In the genomic region with DNA sequence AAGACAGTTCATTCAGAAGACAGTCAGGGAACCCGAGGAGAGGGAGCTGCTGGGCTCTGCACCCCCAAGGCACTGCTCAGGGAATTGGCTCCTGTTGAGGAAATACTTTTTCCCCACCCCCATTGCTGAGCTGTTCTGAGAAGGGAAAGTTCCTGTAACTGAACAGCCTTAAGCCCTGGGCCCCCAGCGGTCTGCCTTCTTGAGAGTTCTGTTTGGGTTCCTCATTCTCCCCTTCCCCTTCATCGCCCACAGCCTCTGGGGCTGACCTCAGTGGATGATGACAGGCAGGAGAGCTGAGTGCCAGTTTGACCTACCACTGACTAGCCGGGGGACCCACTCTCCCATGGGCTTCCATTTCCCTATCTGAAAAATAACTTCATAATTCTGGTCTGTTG, we compare ENCODE assay signal across 12 cellular contexts. TPM values are rescaled to one million over a fixed set of nuclear protein-coding genes. Genes with fewer than 3 reads are reported as not detected.
A peak's percentile ranks its signal among the peaks of the same experiment; 100 is the strongest.
DNase-seq lines count a peak whose midpoint lies in the region; ATAC-seq, FAIRE-seq and TF ChIP-seq lines count a peak whose summit lies in the region.
"Had no signal": no experiment of that assay in that cellular context is flagged by ENCODE, and none has a peak within 500 bp of the region (broad histone marks: within the 10 kb centered on the region; RNA-seq: fewer than 3 reads in every experiment).

No MANE protein-coding gene starts in this region.

- H3K9me2 ChIP-seq in Karpas-422 (replicated peaks; ENCODE audit: insufficient read depth, low read length): no peaks in the 10 kb centered on the region

- H3K14ac ChIP-seq in trophoblast cell (ENCODE audit: low read length): no peak overlapping the region

- H3K23ac ChIP-seq in trophoblast cell (ENCODE audit: low read length): no peak overlapping the region

- H4K12ac ChIP-seq in trophoblast cell (ENCODE audit: low read depth, low read length): no peak overlapping the region

- H3K79me1 ChIP-seq in trophoblast cell (ENCODE audit: low read length): no peaks in the 10 kb centered on the region

- no peaks in the 10 kb centered on the region for H3K27me3 ChIP-seq in GM06990 (replicated peaks; ENCODE audit: control insufficient read depth, insufficient read depth, low read length)
- H3K27me3 ChIP-seq in Karpas-422 (ENCODE audit: low read length): no peaks in the 10 kb centered on the region
- H3K27me3 ChIP-seq in trophoblast cell (ENCODE audit: insufficient read depth, low read length): no peaks in the 10 kb centered on the region
- H3K27me3 ChIP-seq in small intestine (ENCODE audit: control insufficient read depth in 2 of 2, insufficient read depth in 2 of 2, low read length in 2 of 2): peaks cover 0 to 7% of the 10 kb centered on the region in 2 donors

- H2AK5ac ChIP-seq in trophoblast cell (ENCODE audit: low read length): no peak overlapping the region

- H3K4me2 ChIP-seq in Karpas-422 (ENCODE audit: low read depth, low read length, poor library complexity, severe bottlenecking) (peak overlapping the region; percentile 24), trophoblast cell (ENCODE audit: low read length) (no peak overlapping the region)

- H3K9ac ChIP-seq in Karpas-422 (ENCODE audit: low read length) (peak overlapping the region; percentile 43), trophoblast cell (ENCODE audit: low read length) (no peak overlapping the region)

- no peak overlapping the region for H4K91ac ChIP-seq in trophoblast cell (ENCODE audit: low read depth, low read length)

- H3K4me3 ChIP-seq in GM06990 (replicated peaks; ENCODE audit: low read depth, low read length): no peak overlapping the region
- H3K4me3 ChIP-seq in Karpas-422 (ENCODE audit: low read length): peak overlapping the region; percentile 0; the same call in 1 of the 2 replicates
- no peak overlapping the region for H3K4me3 ChIP-seq in trophoblast cell (ENCODE audit: low read depth, low read length)
- H3K4me3 ChIP-seq in small intestine (ENCODE audit: low read depth in 1 of 2, low read length in 2 of 2): no peak overlapping the region
- H3K4me3 ChIP-seq: SJCRH30 had no signal

- H2BK120ac ChIP-seq in trophoblast cell (ENCODE audit: insufficient read depth, low read length, poor library complexity): no peak overlapping the region

- H3K4ac ChIP-seq in trophoblast cell (ENCODE audit: low read depth, low read length): no peak overlapping the region

- H4K20me1 ChIP-seq in Karpas-422 (ENCODE audit: insufficient read depth, low read depth, low read length): no peaks in the 10 kb centered on the region

- ATAC-seq in esophagus mucosa (peak; percentile 37), HG03521 (IDR thresholded peaks at IDR 0.05; ENCODE audit: unreplicated experiment) (no peak), HG02840 (IDR thresholded peaks at IDR 0.05; ENCODE audit: low FRiP score, unreplicated experiment) (no peak), GM21576 (IDR thresholded peaks at IDR 0.05; ENCODE audit: unreplicated experiment) (no peak)

- H2BK5ac ChIP-seq in trophoblast cell (ENCODE audit: low read depth, low read length, poor library complexity): no peak overlapping the region

- H2BK12ac ChIP-seq in trophoblast cell (ENCODE audit: low read length): no peak overlapping the region

- H3K79me2 ChIP-seq in Karpas-422 (ENCODE audit: low read length) (no peaks in the 10 kb centered on the region), trophoblast cell (ENCODE audit: control insufficient read depth, insufficient read depth, low read length, poor library complexity) (no peaks in the 10 kb centered on the region)

- no CpG with 5 or more reads among the region's 4 CpGs for WGBS in trophoblast cell (ENCODE audit: extremely low coverage, insufficient coverage, insufficient read length)
- WGBS in small intestine, 3 donors: 49 to 53% (median 52%) methylated on average over 4 of the region's 4 CpGs

- H2AFZ ChIP-seq in Karpas-422 (ENCODE audit: low read length): no peak overlapping the region; the same call in 1 of the 2 replicates
- H2AFZ ChIP-seq in trophoblast cell (ENCODE audit: insufficient read depth, low read length, poor library complexity): no peak overlapping the region

- H3K9me3 ChIP-seq in Karpas-422 (ENCODE audit: low read length): no peaks in the 10 kb centered on the region
- H3K9me3 ChIP-seq in trophoblast cell (ENCODE audit: insufficient read depth, low read depth, low read length): peaks cover 1% of the 10 kb centered on the region
- H3K9me3 ChIP-seq in small intestine (ENCODE audit: control insufficient read depth, low read depth): no peaks in the 10 kb centered on the region
- H3K9me3 ChIP-seq: SJCRH30 had no signal

- no peak for FAIRE-seq in small intestine (lab: Jason Lieb, UNC)

- H3K18ac ChIP-seq in trophoblast cell (ENCODE audit: low read length): no peak overlapping the region

- no peak for TF ChIP-seq CTCF in GM06990 (IDR thresholded peaks at IDR 0.05; ENCODE audit: insufficient read depth, low read length, poor library complexity, severe bottlenecking)

- no peaks in the 10 kb centered on the region; the same call in 1 of the 2 replicates for H3K36me3 ChIP-seq in GM06990 (ENCODE audit: control insufficient read depth, insufficient read depth, low read length)
- no peaks in the 10 kb centered on the region for H3K36me3 ChIP-seq in Karpas-422 (ENCODE audit: insufficient read depth, low read length)
- H3K36me3 ChIP-seq in trophoblast cell (ENCODE audit: control insufficient read depth in 1 of 2, insufficient read depth in 2 of 2, low read length in 2 of 2): no peaks in the 10 kb centered on the region
- H3K36me3 ChIP-seq in small intestine (ENCODE audit: control insufficient read depth in 2 of 2, insufficient read depth in 2 of 2, low read length in 2 of 2): no peaks in the 10 kb centered on the region
- H3K36me3 ChIP-seq: SJCRH30 had no signal

- H3K4me1 ChIP-seq in Karpas-422 (ENCODE audit: low read length) (peaks cover 25% of the 10 kb centered on the region), trophoblast cell (ENCODE audit: control insufficient read depth in 1 of 2, insufficient read depth in 2 of 2, low read length in 2 of 2) (peaks cover 2% of the 10 kb centered on the region in 2 experiments), small intestine (ENCODE audit: control insufficient read depth in 2 of 2, insufficient read depth in 1 of 2, low read depth in 1 of 2, low read length in 1 of 2) (no peaks in the 10 kb centered on the region)
- H3K4me1 ChIP-seq: SJCRH30 had no signal

- no peak overlapping the region for H4K8ac ChIP-seq in trophoblast cell (ENCODE audit: low read depth, low read length)

- no peak overlapping the region for H3K27ac ChIP-seq in Karpas-422 (ENCODE audit: low read length)
- H3K27ac ChIP-seq in trophoblast cell (ENCODE audit: low read depth, low read length): no peak overlapping the region
- no peak overlapping the region for H3K27ac ChIP-seq in small intestine (ENCODE audit: low read depth in 1 of 2, low read length in 1 of 2)
- H3K27ac ChIP-seq: SJCRH30 had no signal

- DNase-seq in GM06990 (ENCODE audit: extremely low read depth, insufficient read length) (peak; percentile 56), Karpas-422 (peak; percentile 55), trophoblast cell (peak; percentile 30 to 40), small intestine (no peak)
- DNase-seq: cerebellar nuclear complex, glutamatergic neuron, NCI-H1105 treated with DMSO at 0.1 percent for 48 hours, SJCRH30 had no signal

RNA-seq across cellular contexts. Expression of a gene that starts 10.7 kb away (rescaled TPM):
- total RNA-seq in Karpas-422 (2014; rRNA removed; shearing (Covaris generic); ENCODE audit: low replicate concordance): 16.9 and 22.5 TPM in 2 replicates
- total RNA-seq in esophagus mucosa: 2.9 TPM
- 0.04 TPM in 1 of 2 replicates, not detected in the other for polyA plus RNA-seq in trophoblast cell (2013)
- 10 to 100 TPM; 10.1 to 34.0 (median 11.8) TPM for polyA plus RNA-seq in small intestine
- total RNA-seq: SJCRH30 had no signal

RNA-seq across cellular contexts. Expression of a gene that starts 46.7 kb away (rescaled TPM):
- total RNA-seq in Karpas-422 (2014; rRNA removed; shearing (Covaris generic); ENCODE audit: low replicate concordance): 22.5 and 25.0 TPM in 2 replicates
- 42.4 TPM for total RNA-seq in esophagus mucosa
- polyA plus RNA-seq in trophoblast cell (2013): 56.8 and 57.8 TPM in 2 replicates
- 10 to 100 TPM; 10.5 to 27.4 (median 13.0) TPM for polyA plus RNA-seq in small intestine

RNA-seq across cellular contexts. Expression of a gene that starts 52.5 kb away (rescaled TPM):
- total RNA-seq in Karpas-422 (2014; rRNA removed; shearing (Covaris generic); ENCODE audit: low replicate concordance): 0.36 and 0.78 TPM in 2 replicates
- 1.2 TPM for total RNA-seq in esophagus mucosa
- 0.24 and 0.25 TPM in 2 replicates for polyA plus RNA-seq in trophoblast cell (2013)
- polyA plus RNA-seq in small intestine: 1 to 10 TPM in 2 of 3 donors, under 1 TPM in 1; 0.22 to 7.5 (median 1.1) TPM
